Comparison of ENCODE assay signal across 16 cellular contexts in the genomic region with DNA sequence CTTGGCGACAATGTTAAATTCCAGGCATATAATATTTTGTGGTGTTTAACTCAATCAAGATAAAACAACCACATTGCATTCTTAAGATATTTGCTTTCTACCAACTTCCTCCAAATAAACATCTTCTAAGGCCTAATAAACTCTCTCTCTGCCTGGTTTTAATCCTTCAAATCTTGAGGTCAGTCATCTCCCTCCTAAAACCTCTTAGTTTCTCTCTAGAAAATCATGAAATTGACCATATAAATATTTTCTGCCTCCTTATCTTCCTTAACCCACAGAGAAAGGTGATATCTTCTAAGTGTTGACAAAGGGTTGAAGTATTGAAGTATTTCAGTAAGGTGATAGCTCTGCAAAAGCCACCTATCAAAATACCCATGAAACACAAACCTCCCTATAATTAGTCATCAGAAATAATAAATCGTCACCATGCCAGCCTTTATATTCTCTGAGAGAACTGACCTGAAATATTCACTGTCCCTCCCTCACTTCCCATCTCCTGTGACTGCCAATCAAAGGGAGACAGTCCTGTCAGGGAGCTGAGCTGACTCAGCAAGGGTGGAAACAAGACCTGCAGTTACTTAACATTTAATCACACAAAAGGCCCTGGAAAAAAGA.
DNase-seq lines count a peak whose midpoint lies in the region; ATAC-seq, FAIRE-seq and TF ChIP-seq lines count a peak whose summit lies in the region.
"Had no signal": no experiment of that assay in that cellular context is flagged by ENCODE, and none has a peak within 500 bp of the region (broad histone marks: within the 10 kb centered on the region; RNA-seq: fewer than 3 reads in every experiment).

No MANE protein-coding gene starts in this region.

- H3K79me2 ChIP-seq in astrocyte (ENCODE audit: insufficient read depth, low read length) (no peaks in the 10 kb centered on the region), HepG2 (ENCODE audit: insufficient read depth, low read length) (no peaks in the 10 kb centered on the region)

- no peak for TF ChIP-seq RAD21 in HepG2 (CRISPR knock-in tag; IDR thresholded peaks at IDR 0.05)

- peak overlapping the region; percentile 14 for H3K4me2 ChIP-seq in astrocyte (ENCODE audit: low read length)
- peak overlapping the region; percentile 56 for H3K4me2 ChIP-seq in HepG2 (ENCODE audit: low read depth, low read length)

- H3K27ac Mint-ChIP-seq in astrocyte (ENCODE audit: unreplicated experiment) = no peak overlapping the region
- H3K27ac Mint-ChIP-seq: activated T-cell treated with anti-CD3 and anti-CD28 coated beads, Interleukin-2, amount 50 U/mL, for 72 hours had no signal

- no peak for TF ChIP-seq CTCF in BJ (IDR thresholded peaks at IDR 0.05; ENCODE audit: insufficient read depth, low read depth, low read length)
- TF ChIP-seq CTCF in astrocyte (IDR thresholded peaks at IDR 0.05; ENCODE audit: insufficient read depth, low read depth, low read length) = no peak
- TF ChIP-seq CTCF in HepG2 (CRISPR knock-in tag; IDR thresholded peaks at IDR 0.05) = no peak

- H3K4me3 Mint-ChIP-seq in astrocyte (ENCODE audit: unreplicated experiment) = no peak overlapping the region
- H3K4me3 Mint-ChIP-seq: activated T-cell treated with anti-CD3 and anti-CD28 coated beads, Interleukin-2, amount 50 U/mL, for 72 hours had no signal

- H4K20me1 ChIP-seq in astrocyte (ENCODE audit: insufficient read depth, low read length) (no peaks in the 10 kb centered on the region), HepG2 (ENCODE audit: insufficient read depth, low read length) (no peaks in the 10 kb centered on the region)

- in situ Hi-C loops in HepG2 (cut with HindIII; ENCODE audit: extremely low pct_ligation_motif_present, low pct_unique_long_range_greater_than_20kb) = no loop called here

- WGBS in HepG2 (ENCODE audit: low lambda C conversion rate) = 47% methylated on average over 2 of the region's 2 CpGs

- H3K36me3 ChIP-seq in BJ (ENCODE audit: control insufficient read depth, insufficient read depth, low read length) = no peaks in the 10 kb centered on the region
- no peaks in the 10 kb centered on the region for H3K36me3 ChIP-seq in astrocyte (ENCODE audit: insufficient read depth, low read length)
- H3K36me3 ChIP-seq in HepG2 (replicated peaks in 1 of 2; ENCODE audit: control insufficient read depth in 1 of 2, insufficient read depth in 2 of 2, low read length in 2 of 2) = no peaks in the 10 kb centered on the region
- H3K36me3 ChIP-seq: prostate gland, suprapubic skin had no signal

- BruUV-seq in HepG2 (replicated peaks; lab: Mats Ljungman, UMichigan) = no TSS peak

- ATAC-seq in HepG2 (peak; percentile 90), GM19452 (IDR thresholded peaks at IDR 0.05; ENCODE audit: unreplicated experiment) (no peak), HG03342 (IDR thresholded peaks at IDR 0.05; ENCODE audit: unreplicated experiment) (no peak)
- ATAC-seq: activated T-cell treated with anti-CD3 and anti-CD28 coated beads, Interleukin-2, amount 50 U/mL, for 72 hours; left ventricle myocardium superior had no signal

- DNase-seq in BJ (ENCODE audit: low read depth) (peak; percentile 59), LHCN-M2 (ENCODE audit: low read depth) (peak; percentile 86), astrocyte (ENCODE audit: low read depth) (peak; percentile 82), HepG2 (ENCODE audit: low spot score) (no peak), occipital lobe (lab: John Stamatoyannopoulos, UW) (no peak), NCI-H446 (lab: John Stamatoyannopoulos, UW) (no peak)
- DNase-seq: activated CD4-positive, CD25-positive, alpha-beta regulatory T cell; activated T-cell treated with anti-CD3 and anti-CD28 coated beads, Interleukin-2, amount 50 U/mL, for 72 hours; central memory CD4-positive, alpha-beta T cell; left ventricle myocardium superior; NCI-H2081 treated with DMSO at 0.1 percent for 48 hours; SHP77 treated with DMSO at 0.1 percent for 48 hours had no signal

- no peak overlapping the region for H3K9ac ChIP-seq in astrocyte (ENCODE audit: low read length)
- no peak overlapping the region for H3K9ac ChIP-seq in HepG2 (ENCODE audit: insufficient read depth, low read depth, low read length)

- no peak for FAIRE-seq in astrocyte (lab: Jason Lieb, UNC)
- no peak for FAIRE-seq in HepG2 (lab: Jason Lieb, UNC)

- CTCF ChIA-PET in BJ (lab: Yijun Ruan, JAX) = no interaction called here
- CTCF ChIA-PET in HepG2 (lab: Yijun Ruan, JAX; ENCODE audit: low intra/inter-chr PET ratio, low total read pairs) = no interaction called here

- H3K36me3 Mint-ChIP-seq in astrocyte (ENCODE audit: low read depth, unreplicated experiment) = no peaks in the 10 kb centered on the region

- H3K9me3 Mint-ChIP-seq in astrocyte (ENCODE audit: unreplicated experiment) = no peaks in the 10 kb centered on the region

- H3K27me3 ChIP-seq in BJ (ENCODE audit: control insufficient read depth, insufficient read depth, low read length) (no peaks in the 10 kb centered on the region), astrocyte (ENCODE audit: insufficient read depth, low read length) (no peaks in the 10 kb centered on the region), HepG2 (ENCODE audit: control insufficient read depth in 1 of 2, insufficient read depth in 2 of 2, low read length in 2 of 2) (no peaks in the 10 kb centered on the region)
- H3K27me3 ChIP-seq: suprapubic skin had no signal

- H3K4me1 ChIP-seq in astrocyte (ENCODE audit: insufficient read depth, low read length) (peaks cover 7% of the 10 kb centered on the region), HepG2 (ENCODE audit: insufficient read depth, low read length) (peaks cover 27% of the 10 kb centered on the region)
- H3K4me1 ChIP-seq: prostate gland, suprapubic skin had no signal

- TF ChIP-seq POLR2A in HepG2 (IDR thresholded peaks at IDR 0.05; ENCODE audit: insufficient read depth in 1 of 2, low read depth in 2 of 2, low read length in 2 of 2) = no peak

- H3K27ac ChIP-seq in astrocyte (ENCODE audit: low read depth, low read length) = no peak overlapping the region
- peak overlapping the region; percentile 57 for H3K27ac ChIP-seq in HepG2 (ENCODE audit: extremely low read length, insufficient read depth, low read length)
- H3K27ac ChIP-seq: prostate gland, suprapubic skin had no signal

- TF ChIP-seq EP300 in HepG2 (IDR thresholded peaks at IDR 0.05; ENCODE audit: low read depth in 2 of 2, low read length in 2 of 2) (no peak), HepG2 (CRISPR knock-in tag; IDR thresholded peaks at IDR 0.05; ENCODE audit: borderline replicate concordance) (no peak)

- POLR2A ChIA-PET in BJ (lab: Charles Lee) = no interaction called here
- POLR2A ChIA-PET in HepG2 (lab: Yijun Ruan, JAX) = no interaction called here

- H3K9me3 ChIP-seq in astrocyte (ENCODE audit: insufficient read depth, low read depth, low read length) (no peaks in the 10 kb centered on the region), HepG2 (ENCODE audit: low read length) (no peaks in the 10 kb centered on the region)
- H3K9me3 ChIP-seq: prostate gland, suprapubic skin had no signal

- H3K4me1 Mint-ChIP-seq in astrocyte (ENCODE audit: low read depth, unreplicated experiment) = peaks cover 12% of the 10 kb centered on the region

- H3K27me3 Mint-ChIP-seq in astrocyte (ENCODE audit: low read depth, unreplicated experiment) = no peaks in the 10 kb centered on the region

- intact Hi-C loops in HepG2 (cut with micrococcal nuclease; ENCODE audit: unreplicated experiment) = no loop called here

- H3K4me3 ChIP-seq in BJ (ENCODE audit: low read depth, low read length) (no peak overlapping the region), astrocyte (ENCODE audit: insufficient read depth, low read depth, low read length) (no peak overlapping the region), HepG2 (replicated peaks in 1 of 3; ENCODE audit: insufficient read depth in 1 of 3, low read depth in 2 of 3, low read length in 3 of 3) (peak overlapping the region; percentile 22 to 40 (median 25); a peak in 4 of 6 replicates)
- H3K4me3 ChIP-seq: prostate gland, suprapubic skin had no signal

- H2AFZ ChIP-seq in astrocyte (ENCODE audit: low read depth, low read length) (no peak overlapping the region), HepG2 (ENCODE audit: low read length) (no peak overlapping the region)

TF ChIP-seq in HepG2, 621 proteins besides CTCF, POLR2A, EP300 and RAD21 (continues in another document):
- TF ChIP-seq SAP130 (CRISPR knock-in tag; IDR thresholded peaks at IDR 0.05; ENCODE audit: low read depth) (0 out of 2 replicates have a peak, but pooled peaks have one; percentile 11), ZMYM2 (CRISPR knock-in tag; IDR thresholded peaks at IDR 0.05) (no peak), RFXANK (CRISPR knock-in tag; IDR thresholded peaks at IDR 0.05) (no peak), ZNF768 (CRISPR knock-in tag; IDR thresholded peaks at IDR 0.05) (no peak), PBX2 (CRISPR knock-in tag; IDR thresholded peaks at IDR 0.05) (peak; percentile 64), ZNF772 (CRISPR knock-in tag; IDR thresholded peaks at IDR 0.05) (no peak)
- TF ChIP-seq, protein P1, sequence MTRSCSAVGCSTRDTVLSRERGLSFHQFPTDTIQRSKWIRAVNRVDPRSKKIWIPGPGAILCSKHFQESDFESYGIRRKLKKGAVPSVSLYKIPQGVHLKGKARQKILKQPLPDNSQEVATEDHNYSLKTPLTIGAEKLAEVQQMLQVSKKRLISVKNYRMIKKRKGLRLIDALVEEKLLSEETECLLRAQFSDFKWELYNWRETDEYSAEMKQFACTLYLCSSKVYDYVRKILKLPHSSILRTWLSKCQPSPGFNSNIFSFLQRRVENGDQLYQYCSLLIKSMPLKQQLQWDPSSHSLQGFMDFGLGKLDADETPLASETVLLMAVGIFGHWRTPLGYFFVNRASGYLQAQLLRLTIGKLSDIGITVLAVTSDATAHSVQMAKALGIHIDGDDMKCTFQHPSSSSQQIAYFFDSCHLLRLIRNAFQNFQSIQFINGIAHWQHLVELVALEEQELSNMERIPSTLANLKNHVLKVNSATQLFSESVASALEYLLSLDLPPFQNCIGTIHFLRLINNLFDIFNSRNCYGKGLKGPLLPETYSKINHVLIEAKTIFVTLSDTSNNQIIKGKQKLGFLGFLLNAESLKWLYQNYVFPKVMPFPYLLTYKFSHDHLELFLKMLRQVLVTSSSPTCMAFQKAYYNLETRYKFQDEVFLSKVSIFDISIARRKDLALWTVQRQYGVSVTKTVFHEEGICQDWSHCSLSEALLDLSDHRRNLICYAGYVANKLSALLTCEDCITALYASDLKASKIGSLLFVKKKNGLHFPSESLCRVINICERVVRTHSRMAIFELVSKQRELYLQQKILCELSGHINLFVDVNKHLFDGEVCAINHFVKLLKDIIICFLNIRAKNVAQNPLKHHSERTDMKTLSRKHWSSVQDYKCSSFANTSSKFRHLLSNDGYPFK (CRISPR knock-in tag; IDR thresholded peaks at IDR 0.05; ENCODE audit: borderline replicate concordance) = no peak

Comparison
In these comparisons a context has a peak if more than half of its experiments do, and no peak if none do; other contexts are left out.
1. DNase-seq: peak in BJ (single experiment), LHCN-M2 (single experiment) and astrocyte (single experiment); none in HepG2 (single experiment), occipital lobe (single experiment) and NCI-H446 (0 of 2).
2. H3K4me3 ChIP-seq: peak in HepG2 (3 of 3); none in BJ (single experiment) and astrocyte (single experiment).